In the genomic region with DNA sequence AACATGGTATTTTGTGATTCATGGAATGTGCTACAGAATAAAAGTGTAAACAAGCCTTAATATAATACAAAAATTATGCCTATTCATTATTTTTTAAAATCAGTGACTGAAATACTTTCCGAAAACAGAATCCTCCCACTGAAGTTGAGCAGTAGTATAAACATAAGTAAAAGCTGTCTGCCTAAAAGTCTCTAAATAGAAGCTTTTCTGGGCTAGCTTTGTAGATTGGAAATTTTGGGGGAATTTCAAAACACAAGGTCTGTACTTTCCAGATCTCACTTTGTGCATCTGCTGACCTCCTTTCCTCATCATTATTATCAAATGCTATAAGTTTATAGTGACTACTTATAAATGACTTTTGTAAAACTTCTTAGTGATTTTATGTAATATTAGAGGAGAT, we compare ENCODE assay signal across 31 cellular contexts.
DNase-seq lines count a peak whose midpoint lies in the region; ATAC-seq and TF ChIP-seq lines count a peak whose summit lies in the region.
"Had no signal": no experiment of that assay in that cellular context is flagged by ENCODE, and none has a peak within 500 bp of the region (broad histone marks: within the 10 kb centered on the region; RNA-seq: fewer than 3 reads in every experiment).

No MANE protein-coding gene starts in this region.

- no peak for TF ChIP-seq POLR2A in upper lobe of left lung (IDR thresholded peaks at IDR 0.05)

- no peaks in the 10 kb centered on the region for H3K9me3 ChIP-seq in upper lobe of left lung
- H3K9me3 ChIP-seq: body of pancreas, esophagus squamous epithelium, pancreas, transverse colon had no signal

- WGBS in upper lobe of left lung, 2 donors, result 71 to 89% methylated on average over 1 of the region's 1 CpG

- H3K4me3 ChIP-seq in GM12865 (ENCODE audit: low read depth, low read length), result no peak overlapping the region
- no peak overlapping the region for H3K4me3 ChIP-seq in upper lobe of left lung
- H3K4me3 ChIP-seq: body of pancreas, dorsolateral prefrontal cortex, esophagus squamous epithelium, heart right ventricle, neural progenitor cell, pancreas, transverse colon had no signal

- no peak for TF ChIP-seq CTCF in GM12865 (IDR thresholded peaks at IDR 0.05; ENCODE audit: insufficient read depth, low read depth, low read length, missing control alignments)
- no peak for TF ChIP-seq CTCF in upper lobe of left lung (IDR thresholded peaks at IDR 0.05)

- ATAC-seq in GM19351 (IDR thresholded peaks at IDR 0.05; ENCODE audit: unreplicated experiment) (peak; percentile 38), HG02852 (IDR thresholded peaks at IDR 0.05; ENCODE audit: unreplicated experiment) (peak; percentile 57), HG03520 (IDR thresholded peaks at IDR 0.05; ENCODE audit: unreplicated experiment) (peak; percentile 52), upper lobe of left lung (ENCODE audit: low FRiP score in 2 of 2) (no peak), HG03439 (IDR thresholded peaks at IDR 0.05; ENCODE audit: unreplicated experiment) (no peak), HG03521 (IDR thresholded peaks at IDR 0.05; ENCODE audit: unreplicated experiment) (no peak)
- ATAC-seq: body of pancreas, foreskin keratinocyte, heart right ventricle, pancreas had no signal

- TF ChIP-seq EP300 in upper lobe of left lung (IDR thresholded peaks at IDR 0.05), result no peak

- no peaks in the 10 kb centered on the region for H3K4me1 ChIP-seq in upper lobe of left lung
- H3K4me1 ChIP-seq: body of pancreas, esophagus squamous epithelium, foreskin keratinocyte, heart right ventricle, neural progenitor cell, pancreas, transverse colon had no signal

- H3K27ac ChIP-seq in upper lobe of left lung, result no peak overlapping the region
- H3K27ac ChIP-seq: body of pancreas, dorsolateral prefrontal cortex, esophagus squamous epithelium, foreskin keratinocyte, heart right ventricle, neural progenitor cell, pancreas, transverse colon had no signal

- no peaks in the 10 kb centered on the region for H3K36me3 ChIP-seq in upper lobe of left lung
- H3K36me3 ChIP-seq: esophagus squamous epithelium, heart right ventricle, neural progenitor cell, pancreas, transverse colon had no signal

- H3K27me3 ChIP-seq in upper lobe of left lung, result no peaks in the 10 kb centered on the region
- H3K27me3 ChIP-seq: body of pancreas, dorsolateral prefrontal cortex, esophagus squamous epithelium, foreskin keratinocyte, heart right ventricle, neural progenitor cell, pancreas, transverse colon had no signal

- DNase-seq in GM12865 (ENCODE audit: low read depth), result peak; percentile 24
- no peak for DNase-seq in upper lobe of left lung
- no peak for DNase-seq in NOMO-1 (lab: John Stamatoyannopoulos, UW; ENCODE audit: unreplicated experiment in 2 of 2)
- DNase-seq: activated CD4-positive, alpha-beta memory T cell treated with anti-CD3 and anti-CD28 coated beads for 36 hours; activated CD4-positive, CD25-positive, alpha-beta regulatory T cell treated with anti-CD3 and anti-CD28 coated beads, Interleukin-2, amount 50 U/mL, for 72 hours; activated naive CD4-positive, alpha-beta T cell treated with anti-CD3 and anti-CD28 coated beads, Interleukin-2, amount 50 U/mL, for 16 hours; body of pancreas; CD4-positive, alpha-beta T cell; DMS79 treated with DMSO at 0.1 percent for 48 hours; dorsolateral prefrontal cortex; esophagus squamous epithelium; foreskin keratinocyte; GDM1; heart right ventricle; HFFc6; NCI-H1436 treated with DMSO at 0.1 percent for 48 hours; NCI-H2081 treated with DMSO at 0.1 percent for 48 hours; NCI-H345; NCI-H69; pancreas; SHP77 treated with DMSO at 0.1 percent for 48 hours; stimulated activated CD4-positive, alpha-beta T cell treated with anti-CD3 and anti-CD28 coated beads, Interleukin-15, amount 100 ng/mL, for 24 hours; stimulated activated CD4-positive, alpha-beta T cell treated with anti-CD3 and anti-CD28 coated beads, Interleukin-4, amount 100 ng/mL, for 4 hours; T-helper 2 cell; transverse colon had no signal

Comparison
In these comparisons a context has a peak if more than half of its experiments do, and no peak if none do; other contexts are left out.
1. ATAC-seq: peak in GM19351 (single experiment), HG02852 (single experiment) and HG03520 (single experiment); none in upper lobe of left lung (0 of 2), HG03439 (single experiment) and HG03521 (single experiment).